ENCODE assay signal across 15 cellular contexts in genomic region chr13:75432045-75432444, GRCh38. TPM values are rescaled to one million over a fixed set of nuclear protein-coding genes. Genes with fewer than 3 reads are reported as not detected.
DNase-seq lines count a peak whose midpoint lies in the region; ATAC-seq, FAIRE-seq and TF ChIP-seq lines count a peak whose summit lies in the region.
"Had no signal": no experiment of that assay in that cellular context is flagged by ENCODE, and none has a peak within 500 bp of the region (broad histone marks: within the 10 kb centered on the region; RNA-seq: fewer than 3 reads in every experiment).

No MANE protein-coding gene starts in this region.

- intact Hi-C loops in K562 (cut with micrococcal nuclease) = loop anchor here (5.0 kb wide), 2 partner anchors 50 to 60 kb away; partner anchors contain the start of gene TBC1D4

- no peaks in the 10 kb centered on the region for H3K9me3 ChIP-seq in K562 (replicated peaks; ENCODE audit: control insufficient read depth, insufficient read depth, low read depth, low read length)
- H3K9me3 ChIP-seq: neutrophil, stomach had no signal

- TF ChIP-seq POLR2A in K562 (conservative IDR thresholded peaks at IDR 0.05) = no peak

- no peak overlapping the region for H3K4me3 Mint-ChIP-seq in osteocyte (ENCODE audit: unreplicated experiment)
- H3K4me3 Mint-ChIP-seq in stimulated activated memory B cell treated with anti-CD40 and anti-IgM and Interleukin-4, amounts not matched to agents 10 μg/mL and 1 μg/mL and 100 μg/mL, for 72 hours = no peak overlapping the region
- H3K4me3 Mint-ChIP-seq in endothelial cell (ENCODE audit: unreplicated experiment) = no peak overlapping the region

- peaks cover 12% of the 10 kb centered on the region for H3K4me1 Mint-ChIP-seq in osteocyte (ENCODE audit: unreplicated experiment)
- no peaks in the 10 kb centered on the region for H3K4me1 Mint-ChIP-seq in stimulated activated memory B cell treated with anti-CD40 and anti-IgM and Interleukin-4, amounts not matched to agents 10 μg/mL and 1 μg/mL and 100 μg/mL, for 72 hours
- H3K4me1 Mint-ChIP-seq in endothelial cell (ENCODE audit: unreplicated experiment) = no peaks in the 10 kb centered on the region

- CTCF ChIA-PET in K562 (lab: Yijun Ruan, JAX; ENCODE audit: low intra/inter-chr PET ratio) = no interaction called here

- TF ChIP-seq CTCF in K562 (IDR thresholded peaks at IDR 0.05 in 2 of 3, conservative IDR thresholded peaks at IDR 0.05 in 1 of 3; ENCODE audit: insufficient read depth in 2 of 3, low read depth in 1 of 3, low read length in 3 of 3) (peak in 2 of 3 experiments; percentile 27 to 34; a peak in 2 of 6 replicates), osteocyte (IDR thresholded peaks at IDR 0.05) (no peak), endothelial cell (IDR thresholded peaks at IDR 0.05; ENCODE audit: unreplicated experiment) (no peak)

- H3K79me2 ChIP-seq in K562 (ENCODE audit: control insufficient read depth, insufficient read depth, low read length) = peaks cover 11% of the 10 kb centered on the region; the same call in 1 of the 3 replicates

- H3K4me1 ChIP-seq in K562 (replicated peaks in 1 of 2; ENCODE audit: control insufficient read depth in 2 of 2, insufficient read depth in 2 of 2, low read length in 2 of 2) = no peaks in the 10 kb centered on the region; a peak in 1 of 5 replicates

- no peaks in the 10 kb centered on the region for H3K9me3 Mint-ChIP-seq in osteocyte (ENCODE audit: unreplicated experiment)
- peaks cover 5% of the 10 kb centered on the region for H3K9me3 Mint-ChIP-seq in stimulated activated memory B cell treated with anti-CD40 and anti-IgM and Interleukin-4, amounts not matched to agents 10 μg/mL and 1 μg/mL and 100 μg/mL, for 72 hours
- no peaks in the 10 kb centered on the region for H3K9me3 Mint-ChIP-seq in endothelial cell (ENCODE audit: unreplicated experiment)

- H3K4me2 ChIP-seq in K562 (ENCODE audit: insufficient read depth, low read length) = peak overlapping the region; percentile 10; the same call in 1 of the 2 replicates
- H3K4me2 ChIP-seq: BLaER1 treated with 17β-estradiol and CSF1 and Interleukin-3, amounts not matched to agents 10 nM and 100 nM had no signal

- TF ChIP-seq EP300 in K562 (IDR thresholded peaks at IDR 0.05; ENCODE audit: low read length) = no peak

- ATAC-seq in K562 = peak; percentile 66
- ATAC-seq in stimulated activated memory B cell treated with anti-CD40 and anti-IgM and Interleukin-4, amounts not matched to agents 10 μg/mL and 1 μg/mL and 100 μg/mL, for 72 hours = no peak

- POLR2A ChIA-PET in K562 (lab: Yijun Ruan, JAX) = interaction anchor here (0.7 kb wide), 2 partner anchors 13 to 512 kb away, joined by 3 read pairs; no protein-coding TSS in a partner anchor

- H3K27ac ChIP-seq in K562 (ENCODE audit: extremely low read depth, low read depth, low read length) = no peak overlapping the region
- H3K27ac ChIP-seq: BLaER1 treated with 17β-estradiol and CSF1 and Interleukin-3, amounts not matched to agents 10 nM and 100 nM; neutrophil; stomach had no signal

- H3K27ac Mint-ChIP-seq in osteocyte (ENCODE audit: unreplicated experiment) = no peak overlapping the region
- H3K27ac Mint-ChIP-seq in stimulated activated memory B cell treated with anti-CD40 and anti-IgM and Interleukin-4, amounts not matched to agents 10 μg/mL and 1 μg/mL and 100 μg/mL, for 72 hours = no peak overlapping the region
- no peak overlapping the region for H3K27ac Mint-ChIP-seq in endothelial cell (ENCODE audit: unreplicated experiment)

- H3K27me3 Mint-ChIP-seq in osteocyte (ENCODE audit: unreplicated experiment) (no peaks in the 10 kb centered on the region), endothelial cell (ENCODE audit: unreplicated experiment) (no peaks in the 10 kb centered on the region)
- peaks cover 57% of the 10 kb centered on the region for H3K27me3 Mint-ChIP-seq in stimulated activated memory B cell treated with anti-CD40 and anti-IgM and Interleukin-4, amounts not matched to agents 10 μg/mL and 1 μg/mL and 100 μg/mL, for 72 hours

- WGBS in K562 (ENCODE audit: insufficient coverage, low coverage, missing lambda C conversion rate) = 0% methylated on average over 1 of the region's 2 CpGs

- H3K9ac ChIP-seq in K562 (ENCODE audit: insufficient read depth in 1 of 2, low read depth in 2 of 2, low read length in 2 of 2) = no peak overlapping the region
- H3K9ac ChIP-seq: BLaER1 treated with 17β-estradiol and CSF1 and Interleukin-3, amounts not matched to agents 10 nM and 100 nM had no signal

- peak; percentile 31 for DNase-seq in AG08395 (ENCODE audit: low spot score)
- peak; percentile 12 for DNase-seq in H4 (ENCODE audit: low spot score)
- peak in 1 of 4 experiments; percentile 9 for DNase-seq in K562 (ENCODE audit: extremely low read depth in 1 of 4, low spot score in 3 of 4)
- DNase-seq in kidney tubule cell (ENCODE audit: low spot score) = peak; percentile 48
- no peak for DNase-seq in osteocyte (ENCODE audit: extremely low spot score, unreplicated experiment)
- no peak for DNase-seq in NCI-H524 treated with DMSO at 0.1 percent for 48 hours (lab: John Stamatoyannopoulos, UW)
- no peak for DNase-seq in endothelial cell (ENCODE audit: low spot score)
- DNase-seq: aorta, islet precursor cell, NCI-H1436 treated with DMSO at 0.1 percent for 48 hours, stomach had no signal

- no peak overlapping the region for H3K4me3 ChIP-seq in K562
- H3K4me3 ChIP-seq: BLaER1 treated with 17β-estradiol and CSF1 and Interleukin-3, amounts not matched to agents 10 nM and 100 nM; stomach had no signal

- no peaks in the 10 kb centered on the region for H4K20me1 ChIP-seq in K562 (replicated peaks; ENCODE audit: control insufficient read depth, insufficient read depth, low read length)

- peak in 1 of 2 experiments; percentile 45; a peak in 3 of 4 replicates for TF ChIP-seq RAD21 in K562 (CRISPR knock-in tag; conservative IDR thresholded peaks at IDR 0.05 in 1 of 2, IDR thresholded peaks at IDR 0.05 in 1 of 2)

- BruUV-seq in K562 (replicated peaks; lab: Mats Ljungman, UMichigan) = no TSS peak

- no peaks in the 10 kb centered on the region for H3K27me3 ChIP-seq in K562 (ENCODE audit: control insufficient read depth in 2 of 2, insufficient read depth in 2 of 2, low read length in 2 of 2)
- H3K27me3 ChIP-seq: BLaER1 treated with 17β-estradiol and CSF1 and Interleukin-3, amounts not matched to agents 10 nM and 100 nM; neutrophil; stomach had no signal

- FAIRE-seq in K562 (lab: Jason Lieb, UNC) = no peak
- FAIRE-seq: endothelial cell of umbilical vein had no signal

- no peak overlapping the region for H2AFZ ChIP-seq in K562 (ENCODE audit: low read depth, low read length)

- in situ Hi-C loops in K562 (cut with MboI) = no loop called here

- H3K36me3 Mint-ChIP-seq in osteocyte (ENCODE audit: unreplicated experiment) (no peaks in the 10 kb centered on the region), endothelial cell (ENCODE audit: low read depth, unreplicated experiment) (no peaks in the 10 kb centered on the region)
- H3K36me3 Mint-ChIP-seq in stimulated activated memory B cell treated with anti-CD40 and anti-IgM and Interleukin-4, amounts not matched to agents 10 μg/mL and 1 μg/mL and 100 μg/mL, for 72 hours = no peaks in the 10 kb centered on the region

- no peaks in the 10 kb centered on the region for H3K9me1 ChIP-seq in K562 (ENCODE audit: control insufficient read depth, insufficient read depth, low read length)

- H3K36me3 ChIP-seq in K562 (ENCODE audit: control insufficient read depth, insufficient read depth, low read length) = no peaks in the 10 kb centered on the region
- H3K36me3 ChIP-seq: neutrophil, stomach had no signal

TF ChIP-seq in K562, 482 proteins besides CTCF, POLR2A, EP300 and RAD21:
- TF ChIP-seq, protein P1, sequence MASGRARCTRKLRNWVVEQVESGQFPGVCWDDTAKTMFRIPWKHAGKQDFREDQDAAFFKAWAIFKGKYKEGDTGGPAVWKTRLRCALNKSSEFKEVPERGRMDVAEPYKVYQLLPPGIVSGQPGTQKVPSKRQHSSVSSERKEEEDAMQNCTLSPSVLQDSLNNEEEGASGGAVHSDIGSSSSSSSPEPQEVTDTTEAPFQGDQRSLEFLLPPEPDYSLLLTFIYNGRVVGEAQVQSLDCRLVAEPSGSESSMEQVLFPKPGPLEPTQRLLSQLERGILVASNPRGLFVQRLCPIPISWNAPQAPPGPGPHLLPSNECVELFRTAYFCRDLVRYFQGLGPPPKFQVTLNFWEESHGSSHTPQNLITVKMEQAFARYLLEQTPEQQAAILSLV (tag; IDR thresholded peaks at IDR 0.05) = no peak
- TF ChIP-seq FOXA3 (CRISPR knock-in tag; conservative IDR thresholded peaks at IDR 0.05 in 1 of 2, IDR thresholded peaks at IDR 0.05 in 1 of 2) (peak in 1 of 2 experiments; percentile 38; a peak in 2 of 4 replicates), ZFP1 (CRISPR knock-in tag; IDR thresholded peaks at IDR 0.05) (no peak)

RNA-seq across cellular contexts. Expression of gene TBC1D4, which starts 49.9 kb away (rescaled TPM):
- total RNA-seq in H4 (2014; rRNA removed; shearing (Covaris generic)) = 2.9 and 4.1 TPM in 2 replicates
- 4.4 and 10.2 TPM in 2 replicates for total RNA-seq in K562 (2011; cell fraction: chromatin; rRNA removed; ENCODE audit: low replicate concordance)
- total RNA-seq in K562 (2011; cell fraction: nucleolus; rRNA removed) = 3.3 and 5.4 TPM in 2 replicates
- 4.2 and 4.5 TPM in 2 replicates for total RNA-seq in K562 (2011; cell fraction: nucleoplasm; rRNA removed)
- total RNA-seq in K562 (2014; rRNA removed) = 6.4 and 8.5 TPM in 2 replicates
- 8.7 and 9.1 TPM in 2 replicates for total RNA-seq in K562 (2014; rRNA removed; fragmentation: Illumina TruSeq; extraction: Trizol)
- total RNA-seq in K562 (2015; rRNA removed; fragmentation: Illumina TruSeq; extraction: Trizol) = 8.0 and 8.9 TPM in 2 replicates
- 10.7 and 12.3 TPM in 2 replicates for total RNA-seq in K562 (2021)
- polyA plus RNA-seq in K562 (2011; rRNA removed) = 2.2 and 7.0 TPM in 2 replicates
- 0.84 and 3.8 TPM in 2 replicates for polyA plus RNA-seq in K562 (2011; cell fraction: cytosol; rRNA removed)
- polyA plus RNA-seq in K562 (2011; cell fraction: nucleus; rRNA removed) = 2.0 and 9.5 TPM in 2 replicates
- polyA plus RNA-seq in K562 (2012) = 3.3 and 5.5 TPM in 2 replicates
- 8.0 and 10.0 TPM in 2 replicates for polyA plus RNA-seq in K562 (2014; fragmentation: Illumina TruSeq; extraction: Trizol)
- 1 to 10 TPM; 2.8 to 2.9 TPM for polyA plus RNA-seq in K562 (2014; fragmentation: Nextera tagmentation; extraction: Ambion mirVana)
- polyA plus RNA-seq in K562 (2014; rRNA removed) = 5.5 and 6.4 TPM in 2 replicates
- 2.5 and 13.1 TPM in 2 replicates for polyA minus RNA-seq in K562 (2011; rRNA and poly(A)+ RNA removed)
- 2.1 and 8.5 TPM in 2 replicates for polyA minus RNA-seq in K562 (2011; cell fraction: cytosol; rRNA and poly(A)+ RNA removed)
- 1.6 and 4.8 TPM in 2 replicates for polyA minus RNA-seq in K562 (2011; cell fraction: nucleus; rRNA and poly(A)+ RNA removed)
- 5.1 and 5.3 TPM in 2 replicates for total RNA-seq in osteocyte
- total RNA-seq in endothelial cell (ENCODE audit: unreplicated experiment) = 47.2 TPM

Comparison
In these comparisons a context has a peak if more than half of its experiments do, and no peak if none do; other contexts are left out.
1. DNase-seq: peak in AG08395 (single experiment), H4 (single experiment) and kidney tubule cell (single experiment); none in osteocyte (single experiment), NCI-H524 treated with DMSO at 0.1 percent for 48 hours (single experiment) and endothelial cell (single experiment).
2. CTCF ChIP-seq: peak in K562 (2 of 3); none in osteocyte (single experiment) and endothelial cell (single experiment).